Comparison of ENCODE assay signal across 26 cellular contexts in the genomic region with DNA sequence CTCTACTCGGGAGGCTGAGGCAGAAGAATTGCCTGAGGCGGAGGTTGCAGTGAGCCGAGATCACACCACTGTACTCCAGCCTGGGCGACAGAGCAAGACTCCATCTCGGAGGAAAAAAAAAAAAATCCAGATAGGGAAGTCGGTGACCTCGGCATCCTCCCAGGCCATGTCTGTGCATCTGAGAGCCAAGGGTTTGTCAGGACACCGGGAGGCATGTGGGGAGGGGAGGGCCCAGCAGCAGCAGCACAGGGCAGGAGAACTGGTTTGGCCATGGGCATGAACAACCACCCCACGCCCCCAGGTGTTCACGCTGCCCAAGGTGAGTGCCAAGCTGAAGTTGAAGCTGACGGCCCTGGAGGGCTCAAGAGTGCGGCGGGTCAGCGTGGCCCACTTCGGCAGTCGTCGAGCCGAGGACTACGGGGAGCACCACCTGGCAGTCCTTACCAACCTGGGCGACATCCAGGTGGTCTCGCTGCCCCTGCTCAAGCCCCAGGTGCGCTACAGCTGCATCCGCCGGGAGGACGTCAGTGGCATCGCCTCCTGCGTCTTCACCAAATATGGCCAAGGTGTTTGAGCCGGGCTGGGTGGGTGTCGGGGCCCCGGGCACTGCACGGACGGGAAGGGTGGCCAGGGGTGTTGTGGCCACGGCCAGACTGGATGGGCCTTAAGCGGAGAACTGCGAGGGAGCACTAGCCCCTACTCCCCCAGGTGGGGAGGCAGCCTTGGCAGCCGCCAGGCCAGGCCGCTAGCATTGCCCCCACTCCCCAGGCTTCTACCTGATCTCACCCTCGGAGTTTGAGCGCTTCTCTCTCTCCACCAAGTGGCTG. TPM values are rescaled to one million over a fixed set of nuclear protein-coding genes. Genes with fewer than 3 reads are reported as not detected.
A peak's percentile ranks its signal among the peaks of the same experiment; 100 is the strongest.
DNase-seq lines count a peak whose midpoint lies in the region; ATAC-seq, FAIRE-seq and TF ChIP-seq lines count a peak whose summit lies in the region.
"Had no signal": no experiment of that assay in that cellular context is flagged by ENCODE, and none has a peak within 500 bp of the region (broad histone marks: within the 10 kb centered on the region; RNA-seq: fewer than 3 reads in every experiment).

No MANE protein-coding gene starts in this region.

- H3K4me1 Mint-ChIP-seq in progenitor cell of endocrine pancreas (ENCODE audit: low read depth) = no peaks in the 10 kb centered on the region
- H3K4me1 Mint-ChIP-seq: CD8-positive, alpha-beta memory T cell; GM23338 had no signal

- 92% methylated on average over 39 of the region's 39 CpGs for WGBS in right cardiac atrium
- WGBS in heart left ventricle, 4 donors = 90 to 95% (median 95%) methylated on average over 13 to 39 of the region's 39 CpGs

- no peaks in the 10 kb centered on the region for H3K9me3 Mint-ChIP-seq in progenitor cell of endocrine pancreas (ENCODE audit: low read depth)
- H3K9me3 Mint-ChIP-seq: CD8-positive, alpha-beta memory T cell; GM23338 had no signal

- peak in 2 of 3 donors; percentile 46 to 47 for DNase-seq in right cardiac atrium
- no peak for DNase-seq in heart left ventricle
- DNase-seq in kidney = peak; percentile 71
- DNase-seq in progenitor cell of endocrine pancreas (ENCODE audit: low spot score, unreplicated experiment) = no peak
- no peak for DNase-seq in T-helper 2 cell
- DNase-seq in stimulated activated CD8-positive, alpha-beta memory T cell treated with anti-CD3 and anti-CD28 coated beads, Interleukin-4, amount 100 ng/mL, for 48 hours = no peak
- DNase-seq: AML-193; C1 segment of cervical spinal cord; Calu3; CD8-positive, alpha-beta memory T cell; NCI-H1105; NCI-H146; NCI-H2029; NCI-H2227 treated with DMSO at 0.1 percent for 48 hours; NCI-H510A; NCI-H748 treated with DMSO at 0.1 percent for 48 hours; NK-92 treated with Interleukin-12 subunit alpha and Interleukin-12 subunit beta, amount 100 ng/mL, for 24 hours; SIG-M5 had no signal

- peaks cover 9% of the 10 kb centered on the region for H3K36me3 Mint-ChIP-seq in progenitor cell of endocrine pancreas (ENCODE audit: insufficient read depth)

- TF ChIP-seq CTCF in heart left ventricle (IDR thresholded peaks at IDR 0.05) (no peak), kidney (IDR thresholded peaks at IDR 0.05; ENCODE audit: borderline replicate concordance, extremely low read depth, insufficient read depth) (no peak), progenitor cell of endocrine pancreas (IDR thresholded peaks at IDR 0.05; ENCODE audit: unreplicated experiment) (no peak)

- no peaks in the 10 kb centered on the region for H3K9me3 ChIP-seq in right cardiac atrium (ENCODE audit: control insufficient read depth, low read length)
- H3K9me3 ChIP-seq in heart left ventricle = no peaks in the 10 kb centered on the region
- H3K9me3 ChIP-seq in kidney (ENCODE audit: control insufficient read depth in 1 of 2, low read length in 2 of 2) = no peaks in the 10 kb centered on the region
- H3K9me3 ChIP-seq: HAP-1 had no signal

- H3K4me3 ChIP-seq in right cardiac atrium (ENCODE audit: low read length) (no peak overlapping the region), heart left ventricle (no peak overlapping the region), kidney (ENCODE audit: low read length in 2 of 2) (no peak overlapping the region)
- H3K4me3 ChIP-seq: GM23338, HAP-1 had no signal

- no peak overlapping the region for H3K9ac ChIP-seq in kidney (ENCODE audit: low read length in 2 of 2)

- intact Hi-C loops in right cardiac atrium (cut with DNase I) (no loop called here), heart left ventricle (cut with DNase I) (loop anchor here in 1 of 10 donors (5.0 kb wide), 1 partner anchor 151 kb away; no protein-coding TSS in a partner anchor), kidney (cut with DNase I) (no loop called here)

- peak overlapping the region; percentile 59 for H3K27ac Mint-ChIP-seq in progenitor cell of endocrine pancreas
- H3K27ac Mint-ChIP-seq: GM23338 had no signal

- FAIRE-seq in kidney (lab: Jason Lieb, UNC) = no peak
- FAIRE-seq: G401.6, GM18507 had no signal

- H3K4me3 Mint-ChIP-seq in progenitor cell of endocrine pancreas (ENCODE audit: low read depth) = no peak overlapping the region
- H3K4me3 Mint-ChIP-seq: CD8-positive, alpha-beta memory T cell; GM23338 had no signal

- H3K36me3 ChIP-seq in heart left ventricle (no peaks in the 10 kb centered on the region), kidney (ENCODE audit: control insufficient read depth in 1 of 2, insufficient read depth in 2 of 2, low read length in 2 of 2) (peaks cover 6 to 8% of the 10 kb centered on the region in 2 donors)
- H3K36me3 ChIP-seq: HAP-1 had no signal

- no peak overlapping the region for H3K27ac ChIP-seq in right cardiac atrium (ENCODE audit: low read length)
- no peak overlapping the region for H3K27ac ChIP-seq in heart left ventricle
- H3K27ac ChIP-seq in kidney (ENCODE audit: low read depth in 2 of 2, low read length in 2 of 2) = no peak overlapping the region
- H3K27ac ChIP-seq: RWPE1 had no signal

- ATAC-seq in right cardiac atrium (no peak), heart left ventricle (no peak), GM21717 (IDR thresholded peaks at IDR 0.05; ENCODE audit: unreplicated experiment) (no peak), HG02642 (IDR thresholded peaks at IDR 0.05; ENCODE audit: poor library complexity, unreplicated experiment) (no peak)
- ATAC-seq: GM23338 had no signal

- H3K27me3 ChIP-seq in right cardiac atrium (ENCODE audit: control insufficient read depth, insufficient read depth) (no peaks in the 10 kb centered on the region), heart left ventricle (no peaks in the 10 kb centered on the region)

- no peak for TF ChIP-seq POLR2A in heart left ventricle (IDR thresholded peaks at IDR 0.05)

- no peaks in the 10 kb centered on the region for H3K27me3 Mint-ChIP-seq in progenitor cell of endocrine pancreas
- H3K27me3 Mint-ChIP-seq: CD8-positive, alpha-beta memory T cell had no signal

- no peaks in the 10 kb centered on the region for H3K4me1 ChIP-seq in right cardiac atrium (ENCODE audit: control insufficient read depth, insufficient read depth, low read length)
- H3K4me1 ChIP-seq in heart left ventricle = peaks cover 0 to 13% (median 0%) of the 10 kb centered on the region in 12 donors
- no peaks in the 10 kb centered on the region for H3K4me1 ChIP-seq in kidney (ENCODE audit: control insufficient read depth in 1 of 2, insufficient read depth in 1 of 2, low read depth in 1 of 2, low read length in 2 of 2)
- H3K4me1 ChIP-seq: HAP-1 had no signal

RNA-seq across cellular contexts. Expression of a gene that starts 14.7 kb away (rescaled TPM):
- total RNA-seq in right cardiac atrium (100 to 1,000 TPM in 1 of 4 donors, 10 to 100 TPM in 3; 75.8 to 131 (median 93.4) TPM), heart left ventricle (10 to 100 TPM; 14.0 to 76.4 (median 42.9) TPM), kidney (286 TPM), progenitor cell of endocrine pancreas (336 and 337 TPM in 2 replicates)
- polyA plus RNA-seq in right cardiac atrium (70.9 TPM), heart left ventricle (10 to 100 TPM; 23.5 to 72.0 TPM), kidney (ENCODE audit: insufficient read depth, low read depth, low replicate concordance) (139 TPM)

RNA-seq across cellular contexts. Expression of a gene that starts 47.4 kb away (rescaled TPM):
- total RNA-seq in right cardiac atrium = 10 to 100 TPM in 1 of 4 donors, 1 to 10 TPM in 3; 5.7 to 10.4 (median 7.6) TPM
- polyA plus RNA-seq in right cardiac atrium = 8.6 TPM
- 1 to 10 TPM; 1.8 to 5.9 (median 3.4) TPM for total RNA-seq in heart left ventricle
- polyA plus RNA-seq in heart left ventricle = 1 to 10 TPM; 6.6 to 8.1 TPM
- total RNA-seq in kidney = 262 TPM
- polyA plus RNA-seq in kidney (ENCODE audit: insufficient read depth, low read depth, low replicate concordance) = 181 TPM
- total RNA-seq in progenitor cell of endocrine pancreas = 232 and 235 TPM in 2 replicates
- total RNA-seq: HT1080 had no signal

RNA-seq across cellular contexts. Expression of a gene that starts 56.6 kb away (rescaled TPM):
- 1 to 10 TPM; 5.9 to 7.1 (median 6.8) TPM for total RNA-seq in right cardiac atrium
- polyA plus RNA-seq in right cardiac atrium = 9.6 TPM
- total RNA-seq in heart left ventricle = 10 to 100 TPM in 2 of 9 donors, 1 to 10 TPM in 7; 4.0 to 11.6 (median 7.1) TPM
- polyA plus RNA-seq in heart left ventricle = 10 to 100 TPM in 1 of 2 donors, 1 to 10 TPM in 1; 9.4 to 12.4 TPM
- 25.8 TPM for total RNA-seq in kidney
- polyA plus RNA-seq in kidney (ENCODE audit: insufficient read depth, low read depth, low replicate concordance) = 33.8 TPM
- 56.0 and 56.4 TPM in 2 replicates for total RNA-seq in progenitor cell of endocrine pancreas

RNA-seq across cellular contexts. Expression of a gene that starts 57.6 kb away (rescaled TPM):
- 10 to 100 TPM; 38.0 to 50.4 (median 46.4) TPM for total RNA-seq in right cardiac atrium
- polyA plus RNA-seq in right cardiac atrium = 25.9 TPM
- 10 to 100 TPM; 27.1 to 51.2 (median 39.3) TPM for total RNA-seq in heart left ventricle
- 10 to 100 TPM; 19.5 to 23.2 TPM for polyA plus RNA-seq in heart left ventricle
- 98.6 TPM for total RNA-seq in kidney
- polyA plus RNA-seq in kidney (ENCODE audit: insufficient read depth, low read depth, low replicate concordance) = 25.0 TPM
- total RNA-seq in progenitor cell of endocrine pancreas = 47.6 and 50.6 TPM in 2 replicates

Comparison
In these comparisons a context has a peak if more than half of its experiments do, and no peak if none do; other contexts are left out.
1. DNase-seq: peak in right cardiac atrium (2 of 3) and kidney (single experiment); none in heart left ventricle (0 of 5), progenitor cell of endocrine pancreas (single experiment), T-helper 2 cell (0 of 5) and stimulated activated CD8-positive, alpha-beta memory T cell treated with anti-CD3 and anti-CD28 coated beads, Interleukin-4, amount 100 ng/mL, for 48 hours (single experiment).
2. RNA of a gene that starts 47.4 kb away (total RNA-seq): 262 TPM in kidney (single experiment) and 232 to 235 TPM in progenitor cell of endocrine pancreas; 5.7 to 10.4 TPM in right cardiac atrium and 1.8 to 5.9 TPM in heart left ventricle; every median in the first group is over 10 times any median in the second.